Comparison of ENCODE assay signal across 1 cellular context in genomic region chr2:69643602-69644505, GRCh38.
TF ChIP-seq lines count a peak whose summit lies in the region.

TSS of gene AAK1 (minus strand) at chr2:69643739. CDS start at chr2:69643040, 699 bp downstream.

TF ChIP-seq in HepG2, 621 proteins besides CTCF, POLR2A, EP300 and RAD21 (continued from another document and continues in another):
- peak; percentile 64 to 86; a peak in 3 of 4 replicates for TF ChIP-seq HMGXB4 (CRISPR knock-in tag; IDR thresholded peaks at IDR 0.05; ENCODE audit: borderline replicate concordance in 1 of 2, low read depth in 1 of 2)
- no peak; the same call in 1 of the 2 replicates for TF ChIP-seq TOPORS (CRISPR knock-in tag; IDR thresholded peaks at IDR 0.05)
- no peak for TF ChIP-seq ZNF224 (CRISPR knock-in tag; IDR thresholded peaks at IDR 0.05)
- 0 out of 2 replicates have a peak, but pooled peaks have one; percentile 6 for TF ChIP-seq CEBPG (CRISPR knock-in tag; IDR thresholded peaks at IDR 0.05)
- TF ChIP-seq ZC3H13 (CRISPR knock-in tag; IDR thresholded peaks at IDR 0.05), result peak; percentile 80; the same call in 1 of the 2 replicates
- TF ChIP-seq ZNF234 (CRISPR knock-in tag; conservative IDR thresholded peaks at IDR 0.05), result peak; percentile 48; the same call in 1 of the 2 replicates
- no peak for TF ChIP-seq NFATC3 (CRISPR knock-in tag; IDR thresholded peaks at IDR 0.05)
- TF ChIP-seq ZNF18 (CRISPR knock-in tag; IDR thresholded peaks at IDR 0.05; ENCODE audit: insufficient replicate concordance), result no peak
- no peak for TF ChIP-seq WIZ (CRISPR knock-in tag; IDR thresholded peaks at IDR 0.05)
- TF ChIP-seq ZNF788 (CRISPR knock-in tag; IDR thresholded peaks at IDR 0.05; ENCODE audit: borderline replicate concordance), result peak; percentile 68; the same call in 1 of the 2 replicates
- no peak for TF ChIP-seq IKZF4 (CRISPR knock-in tag; IDR thresholded peaks at IDR 0.05; ENCODE audit: borderline replicate concordance, low read depth, not compliant biosample characterization)
- peak; percentile 59; the same call in 1 of the 2 replicates for TF ChIP-seq THAP9 (CRISPR knock-in tag; IDR thresholded peaks at IDR 0.05; ENCODE audit: borderline replicate concordance)
- peak; percentile 69; the same call in 1 of the 2 replicates for TF ChIP-seq ZNF674 (CRISPR knock-in tag; IDR thresholded peaks at IDR 0.05; ENCODE audit: low read depth)
- peak; percentile 80 for TF ChIP-seq MAX (IDR thresholded peaks at IDR 0.05)
- no peak for TF ChIP-seq CEBPZ (IDR thresholded peaks at IDR 0.05; ENCODE audit: low read length)
- no peak for TF ChIP-seq AFF4 (CRISPR knock-in tag; IDR thresholded peaks at IDR 0.05)
- 0 out of 2 replicates have a peak, but pooled peaks have one; percentile 86 for TF ChIP-seq PAX8 (CRISPR knock-in tag; IDR thresholded peaks at IDR 0.05; ENCODE audit: borderline replicate concordance)
- TF ChIP-seq DNMT3B (CRISPR knock-in tag; conservative IDR thresholded peaks at IDR 0.05), result 0 out of 2 replicates have a peak, but pooled peaks have one; percentile 30
- peak; percentile 41; the same call in 1 of the 2 replicates for TF ChIP-seq ARNTL (CRISPR knock-in tag; IDR thresholded peaks at IDR 0.05)
- TF ChIP-seq GATAD1 (CRISPR knock-in tag; IDR thresholded peaks at IDR 0.05), result peak; percentile 82
- TF ChIP-seq GFI1 (CRISPR knock-in tag; IDR thresholded peaks at IDR 0.05; ENCODE audit: borderline replicate concordance), result no peak
- 0 out of 2 replicates have a peak, but pooled peaks have one; percentile 12 for TF ChIP-seq HBP1 (CRISPR knock-in tag; IDR thresholded peaks at IDR 0.05; ENCODE audit: low read depth)
- no peak for TF ChIP-seq ADNP (CRISPR knock-in tag; IDR thresholded peaks at IDR 0.05)
- TF ChIP-seq ZNF335 (CRISPR knock-in tag; IDR thresholded peaks at IDR 0.05), result 0 out of 2 replicates have a peak, but pooled peaks have one; percentile 42
- TF ChIP-seq ZNF780A (CRISPR knock-in tag; IDR thresholded peaks at IDR 0.05), result peak; percentile 67; the same call in 1 of the 2 replicates
- TF ChIP-seq NFIC (IDR thresholded peaks at IDR 0.05; ENCODE audit: low read length), result no peak
- peak; percentile 72; the same call in 1 of the 2 replicates for TF ChIP-seq ZNF777 (CRISPR knock-in tag; IDR thresholded peaks at IDR 0.05)
- no peak for TF ChIP-seq LCORL (IDR thresholded peaks at IDR 0.05)
- peak; percentile 65; the same call in 1 of the 2 replicates for TF ChIP-seq LCORL (CRISPR knock-in tag; IDR thresholded peaks at IDR 0.05)
- peak; percentile 77; the same call in 1 of the 2 replicates for TF ChIP-seq ZNF543 (CRISPR knock-in tag; IDR thresholded peaks at IDR 0.05)
- no peak for TF ChIP-seq NPAS2 (CRISPR knock-in tag; IDR thresholded peaks at IDR 0.05; ENCODE audit: borderline replicate concordance)
- no peak for TF ChIP-seq MLLT10 (CRISPR knock-in tag; IDR thresholded peaks at IDR 0.05)
- no peak; the same call in 1 of the 2 replicates for TF ChIP-seq ZNF331 (CRISPR knock-in tag; IDR thresholded peaks at IDR 0.05)
- TF ChIP-seq ZNF776 (CRISPR knock-in tag; IDR thresholded peaks at IDR 0.05), result peak; percentile 79; the same call in 1 of the 2 replicates
- 0 out of 2 replicates have a peak, but pooled peaks have one; percentile 64 for TF ChIP-seq ZNF446 (CRISPR knock-in tag; IDR thresholded peaks at IDR 0.05)
- no peak for TF ChIP-seq ATF2 (CRISPR knock-in tag; IDR thresholded peaks at IDR 0.05)
- no peak for TF ChIP-seq HMG20B (CRISPR knock-in tag; conservative IDR thresholded peaks at IDR 0.05)
- TF ChIP-seq ZBTB8A (CRISPR knock-in tag; IDR thresholded peaks at IDR 0.05; ENCODE audit: borderline replicate concordance, low read depth), result peak; percentile 76; the same call in 1 of the 2 replicates
- no peak for TF ChIP-seq HDAC6 (IDR thresholded peaks at IDR 0.05; ENCODE audit: low read depth, low read length)
- TF ChIP-seq ZFP41 (CRISPR knock-in tag; IDR thresholded peaks at IDR 0.05; ENCODE audit: borderline replicate concordance), result peak; percentile 82; the same call in 1 of the 2 replicates
- no peak; the same call in 1 of the 2 replicates for TF ChIP-seq KLF6 (CRISPR knock-in tag; IDR thresholded peaks at IDR 0.05)
- TF ChIP-seq E2F2 (CRISPR knock-in tag; IDR thresholded peaks at IDR 0.05; ENCODE audit: borderline replicate concordance), result no peak
- TF ChIP-seq ZNF343 (CRISPR knock-in tag; IDR thresholded peaks at IDR 0.05), result 0 out of 2 replicates have a peak, but pooled peaks have one; percentile 66
- no peak for TF ChIP-seq ZNF816 (CRISPR knock-in tag; IDR thresholded peaks at IDR 0.05; ENCODE audit: borderline replicate concordance)
- TF ChIP-seq CHD2 (IDR thresholded peaks at IDR 0.05; ENCODE audit: low read depth, low read length), result peak; percentile 71; the same call in 1 of the 2 replicates
- TF ChIP-seq ZNF292 (CRISPR knock-in tag; IDR thresholded peaks at IDR 0.05; ENCODE audit: borderline replicate concordance, low read depth), result no peak
- peak; percentile 66; the same call in 1 of the 2 replicates for TF ChIP-seq ZNF768 (CRISPR knock-in tag; IDR thresholded peaks at IDR 0.05)
